ENCODE assay signal across 18 cellular contexts in genomic region chr15:98063871-98064270, GRCh38.
DNase-seq lines count a peak whose midpoint lies in the region; ATAC-seq lines count a peak whose summit lies in the region.
"Had no signal": no experiment of that assay in that cellular context is flagged by ENCODE, and none has a peak within 500 bp of the region (broad histone marks: within the 10 kb centered on the region; RNA-seq: fewer than 3 reads in every experiment).

No MANE protein-coding gene starts in this region.

- H4K20me1 ChIP-seq in BLaER1: no peaks in the 10 kb centered on the region

- 0 out of 2 replicates have a peak overlapping the region, but pooled peaks have one; percentile 25 for H3K9ac ChIP-seq in BLaER1
- no peak overlapping the region for H3K9ac ChIP-seq in adipocyte (ENCODE audit: low read length)
- H3K9ac ChIP-seq: SK-N-SH had no signal

- peak; percentile 27 for ATAC-seq in sciatic nerve
- ATAC-seq: T-cell had no signal

- H3K4me3 ChIP-seq in BLaER1 (no peak overlapping the region), adipocyte (ENCODE audit: low read length) (peak overlapping the region; percentile 9)

- peak overlapping the region; percentile 76 for H3K4me2 ChIP-seq in BLaER1
- H3K4me2 ChIP-seq: SK-N-SH had no signal

- DNase-seq in HT1080 (ENCODE audit: low read depth) (peak; percentile 49), adipocyte (ENCODE audit: low read depth) (no peak), sciatic nerve (ENCODE audit: low spot score) (no peak), mucosa of gallbladder (ENCODE audit: low spot score) (no peak)
- DNase-seq in activated CD4-positive, alpha-beta T cell treated with anti-CD3 and anti-CD28 coated beads for 1 hour: no peak
- no peak for DNase-seq in stimulated activated CD4-positive, alpha-beta T cell treated with anti-CD3 and anti-CD28 coated beads, Interleukin-1b, Interleukin-23, amount 100 ng/mL, for 48 hours
- DNase-seq: AML-193; Calu3; CD4-positive, alpha-beta memory T cell; NCI-H1105 treated with DMSO at 0.1 percent for 48 hours; NCI-H1694; NCI-H2081 treated with DMSO at 0.1 percent for 48 hours; NCI-H748 treated with DMSO at 0.1 percent for 48 hours; RPMI8226; SHP77 treated with DMSO at 0.1 percent for 48 hours; SK-N-SH; T-cell had no signal

- intact Hi-C loops in sciatic nerve (cut with DNase I): no loop called here

- H3K27ac ChIP-seq in BLaER1: no peak overlapping the region; the same call in 1 of the 2 replicates

- H3K4me1 ChIP-seq in BLaER1: peaks cover 51% of the 10 kb centered on the region
- H3K4me1 ChIP-seq in adipocyte (ENCODE audit: control insufficient read depth, insufficient read depth, low read length): peaks cover 27% of the 10 kb centered on the region

- H3K9me3 ChIP-seq in BLaER1: peaks cover 43% of the 10 kb centered on the region
- peaks cover 3% of the 10 kb centered on the region for H3K9me3 ChIP-seq in adipocyte (ENCODE audit: control insufficient read depth, low read length)
- H3K9me3 ChIP-seq: SK-N-SH had no signal

- no peaks in the 10 kb centered on the region for H3K27me3 ChIP-seq in BLaER1
- no peaks in the 10 kb centered on the region for H3K27me3 ChIP-seq in adipocyte (replicated peaks; ENCODE audit: control insufficient read depth, insufficient read depth, low read length)

- H3K36me3 ChIP-seq in BLaER1 (no peaks in the 10 kb centered on the region), adipocyte (ENCODE audit: control insufficient read depth, insufficient read depth, low read length, severe bottlenecking) (no peaks in the 10 kb centered on the region)
